Comparison of ENCODE assay signal across 8 cellular contexts in genomic region chr4:74531952-74532794, GRCh38.
DNase-seq lines count a peak whose midpoint lies in the region; ATAC-seq, FAIRE-seq and TF ChIP-seq lines count a peak whose summit lies in the region.

No MANE protein-coding gene starts in this region.

- no peak overlapping the region for H3K9ac ChIP-seq in K562 (ENCODE audit: insufficient read depth in 1 of 2, low read depth in 2 of 2, low read length in 2 of 2)

- no peaks in the 10 kb centered on the region for H3K27me3 ChIP-seq in CD4-positive, CD25-positive, alpha-beta regulatory T cell (ENCODE audit: control insufficient read depth, insufficient read depth, low read length)
- no peaks in the 10 kb centered on the region for H3K27me3 ChIP-seq in K562 (ENCODE audit: control insufficient read depth in 2 of 2, insufficient read depth in 2 of 2, low read length in 2 of 2)
- H3K27me3 ChIP-seq in thoracic aorta (replicated peaks; ENCODE audit: insufficient read depth): no peaks in the 10 kb centered on the region

- no peaks in the 10 kb centered on the region for H3K4me1 Mint-ChIP-seq in CD4-positive, CD25-positive, alpha-beta regulatory T cell
- H3K4me1 Mint-ChIP-seq in immature natural killer cell: no peaks in the 10 kb centered on the region
- peaks cover 2% of the 10 kb centered on the region for H3K4me1 Mint-ChIP-seq in activated CD4-positive, alpha-beta memory T cell treated with anti-CD3 and anti-CD28 coated beads, Interleukin-2, amount 10 ng/mL, durations not matched to agents 7 days and 5 days

- TF ChIP-seq CTCF in K562 (IDR thresholded peaks at IDR 0.05 in 2 of 3, conservative IDR thresholded peaks at IDR 0.05 in 1 of 3; ENCODE audit: insufficient read depth in 2 of 3, low read depth in 1 of 3, low read length in 3 of 3) (peak; percentile 79 to 99 (median 98)), thoracic aorta (IDR thresholded peaks at IDR 0.05) (peak; percentile 54)

- peak in 2 of 3 donors; percentile 6 to 45 for DNase-seq in CD4-positive, CD25-positive, alpha-beta regulatory T cell
- DNase-seq in NCI-H446 (lab: John Stamatoyannopoulos, UW) (peak; percentile 51 to 81), K562 (ENCODE audit: extremely low read depth in 1 of 4, low spot score in 3 of 4) (peak; percentile 16 to 82 (median 45)), immature natural killer cell (peak; percentile 27 to 30 (median 28)), thoracic aorta (ENCODE audit: low spot score) (no peak)
- DNase-seq in activated CD4-positive, alpha-beta memory T cell treated with anti-CD3 and anti-CD28 coated beads, Interleukin-2, amount 10 ng/mL, durations not matched to agents 7 days and 5 days: no peak

- in situ Hi-C loops in K562 (cut with MboI): loop anchor here (10.0 kb wide), 3 partner anchors 133 to 217 kb away; no protein-coding TSS in a partner anchor

- no TSS peak for BruUV-seq in K562 (replicated peaks; lab: Mats Ljungman, UMichigan)

- H2AFZ ChIP-seq in K562 (ENCODE audit: low read depth, low read length): peak overlapping the region; percentile 80

- no peaks in the 10 kb centered on the region for H3K4me1 ChIP-seq in CD4-positive, CD25-positive, alpha-beta regulatory T cell (ENCODE audit: control insufficient read depth, insufficient read depth, low read length, poor library complexity, severe bottlenecking)
- H3K4me1 ChIP-seq in K562 (replicated peaks in 1 of 2; ENCODE audit: control insufficient read depth in 2 of 2, insufficient read depth in 2 of 2, low read length in 2 of 2): peaks cover 0 to 12% of the 10 kb centered on the region in 2 experiments; a peak in 1 of 5 replicates
- H3K4me1 ChIP-seq in thoracic aorta (ENCODE audit: control insufficient read depth in 1 of 2, low read depth in 2 of 2): no peaks in the 10 kb centered on the region

- no peak overlapping the region for H3K27ac ChIP-seq in CD4-positive, CD25-positive, alpha-beta regulatory T cell (ENCODE audit: insufficient read depth, low read length, poor library complexity, severe bottlenecking)
- peak overlapping the region; percentile 49; the same call in 2 of the 3 replicates for H3K27ac ChIP-seq in K562 (ENCODE audit: extremely low read depth, low read depth, low read length)
- no peak overlapping the region for H3K27ac ChIP-seq in thoracic aorta

- CTCF ChIA-PET in K562 (lab: Yijun Ruan, JAX; ENCODE audit: low intra/inter-chr PET ratio): interaction anchor here (0.6 to 1.9 kb wide), 8 partner anchors 91 to 343 kb away, joined by 3 to 20 read pairs (median 4); no protein-coding TSS in a partner anchor
- CTCF ChIA-PET in activated CD4-positive, alpha-beta memory T cell treated with anti-CD3 and anti-CD28 coated beads, Interleukin-2, amount 10 ng/mL, durations not matched to agents 7 days and 5 days (lab: Charles Lee): interaction anchor here (0.8 to 2.5 kb wide), 10 partner anchors 9 to 204 kb away, joined by 3 to 12 read pairs (median 3); partner anchors contain the start of gene AREG

- ATAC-seq in CD4-positive, CD25-positive, alpha-beta regulatory T cell (ENCODE audit: low read depth in 2 of 2): peak in 1 of 2 donors; percentile 58
- peak; percentile 77 for ATAC-seq in GM18519 (IDR thresholded peaks at IDR 0.05; ENCODE audit: low FRiP score, unreplicated experiment)
- ATAC-seq in HG02981 (IDR thresholded peaks at IDR 0.05; ENCODE audit: unreplicated experiment): peak; percentile 96
- peak; percentile 93 for ATAC-seq in K562
- ATAC-seq in thoracic aorta (ENCODE audit: insufficient number of reproducible peaks, low FRiP score, low read depth): no peak

- FAIRE-seq in K562 (lab: Jason Lieb, UNC): peak; percentile 96

- no peaks in the 10 kb centered on the region for H3K36me3 ChIP-seq in CD4-positive, CD25-positive, alpha-beta regulatory T cell (ENCODE audit: control insufficient read depth, insufficient read depth, low read length)
- no peaks in the 10 kb centered on the region for H3K36me3 ChIP-seq in K562 (ENCODE audit: control insufficient read depth, insufficient read depth, low read length)
- H3K36me3 ChIP-seq in thoracic aorta: no peaks in the 10 kb centered on the region

- peak; percentile 89 for TF ChIP-seq EP300 in K562 (IDR thresholded peaks at IDR 0.05; ENCODE audit: low read length)

- no peaks in the 10 kb centered on the region for H3K9me1 ChIP-seq in K562 (ENCODE audit: control insufficient read depth, insufficient read depth, low read length)

- intact Hi-C loops in K562 (cut with micrococcal nuclease): loop anchor here (1.0 to 5.0 kb wide), 6 partner anchors 79 to 345 kb away; partner anchors contain the start of gene AREG

- no peak overlapping the region for H3K27ac Mint-ChIP-seq in CD4-positive, CD25-positive, alpha-beta regulatory T cell
- no peak overlapping the region for H3K27ac Mint-ChIP-seq in immature natural killer cell
- no peak overlapping the region for H3K27ac Mint-ChIP-seq in activated CD4-positive, alpha-beta memory T cell treated with anti-CD3 and anti-CD28 coated beads, Interleukin-2, amount 10 ng/mL, durations not matched to agents 7 days and 5 days

- WGBS in K562 (ENCODE audit: insufficient coverage, low coverage, missing lambda C conversion rate): 32% methylated on average over 6 of the region's 6 CpGs

- H3K4me2 ChIP-seq in K562 (ENCODE audit: insufficient read depth, low read length): no peak overlapping the region; the same call in 1 of the 2 replicates

- peak; percentile 95 to 96 for TF ChIP-seq RAD21 in K562 (CRISPR knock-in tag; conservative IDR thresholded peaks at IDR 0.05 in 1 of 2, IDR thresholded peaks at IDR 0.05 in 1 of 2)

- no peak for TF ChIP-seq POLR2A in K562 (conservative IDR thresholded peaks at IDR 0.05)

- no peak overlapping the region for H3K4me3 ChIP-seq in CD4-positive, CD25-positive, alpha-beta regulatory T cell (ENCODE audit: low read depth, low read length)
- H3K4me3 ChIP-seq in K562 (no peak overlapping the region), thoracic aorta (no peak overlapping the region)

- H4K20me1 ChIP-seq in K562 (replicated peaks; ENCODE audit: control insufficient read depth, insufficient read depth, low read length): no peaks in the 10 kb centered on the region

- H3K79me2 ChIP-seq in K562 (ENCODE audit: control insufficient read depth, insufficient read depth, low read length): no peaks in the 10 kb centered on the region

- no peak overlapping the region for H3K4me3 Mint-ChIP-seq in CD4-positive, CD25-positive, alpha-beta regulatory T cell
- H3K4me3 Mint-ChIP-seq in immature natural killer cell: no peak overlapping the region
- no peak overlapping the region for H3K4me3 Mint-ChIP-seq in activated CD4-positive, alpha-beta memory T cell treated with anti-CD3 and anti-CD28 coated beads, Interleukin-2, amount 10 ng/mL, durations not matched to agents 7 days and 5 days

- no peaks in the 10 kb centered on the region for H3K27me3 Mint-ChIP-seq in CD4-positive, CD25-positive, alpha-beta regulatory T cell
- peaks cover 0 to 9% (median 0%) of the 10 kb centered on the region in 3 donors for H3K27me3 Mint-ChIP-seq in immature natural killer cell (ENCODE audit: low read depth in 3 of 3)
- H3K27me3 Mint-ChIP-seq in activated CD4-positive, alpha-beta memory T cell treated with anti-CD3 and anti-CD28 coated beads, Interleukin-2, amount 10 ng/mL, durations not matched to agents 7 days and 5 days: peaks cover 6% of the 10 kb centered on the region

- H3K36me3 Mint-ChIP-seq in CD4-positive, CD25-positive, alpha-beta regulatory T cell: no peaks in the 10 kb centered on the region
- H3K36me3 Mint-ChIP-seq in immature natural killer cell: no peaks in the 10 kb centered on the region
- H3K36me3 Mint-ChIP-seq in activated CD4-positive, alpha-beta memory T cell treated with anti-CD3 and anti-CD28 coated beads, Interleukin-2, amount 10 ng/mL, durations not matched to agents 7 days and 5 days (ENCODE audit: low read depth): no peaks in the 10 kb centered on the region

- POLR2A ChIA-PET in K562 (lab: Yijun Ruan, JAX): interaction anchor here (1.0 to 1.5 kb wide), 5 partner anchors 8 to 160 kb away, joined by 3 to 5 read pairs (median 3); no protein-coding TSS in a partner anchor
- POLR2A ChIA-PET in activated CD4-positive, alpha-beta memory T cell treated with anti-CD3 and anti-CD28 coated beads, Interleukin-2, amount 10 ng/mL, durations not matched to agents 7 days and 5 days (lab: Charles Lee): no interaction called here

- no peaks in the 10 kb centered on the region for H3K9me3 ChIP-seq in CD4-positive, CD25-positive, alpha-beta regulatory T cell (ENCODE audit: control insufficient read depth in 2 of 2, low read length in 2 of 2)
- no peaks in the 10 kb centered on the region for H3K9me3 ChIP-seq in K562 (replicated peaks; ENCODE audit: control insufficient read depth, insufficient read depth, low read depth, low read length)
- H3K9me3 ChIP-seq in thoracic aorta: no peaks in the 10 kb centered on the region

- peaks cover 0 to 1% (median 0%) of the 10 kb centered on the region in 7 donors for H3K9me3 Mint-ChIP-seq in CD4-positive, CD25-positive, alpha-beta regulatory T cell
- no peaks in the 10 kb centered on the region for H3K9me3 Mint-ChIP-seq in immature natural killer cell
- H3K9me3 Mint-ChIP-seq in activated CD4-positive, alpha-beta memory T cell treated with anti-CD3 and anti-CD28 coated beads, Interleukin-2, amount 10 ng/mL, durations not matched to agents 7 days and 5 days: no peaks in the 10 kb centered on the region

TF ChIP-seq in K562, 482 proteins besides CTCF, POLR2A, EP300 and RAD21 (continues in another document):
- no peak for TF ChIP-seq CCAR2 (IDR thresholded peaks at IDR 0.05; ENCODE audit: low read depth, low read length)
- TF ChIP-seq ZNF589 (CRISPR knock-in tag; IDR thresholded peaks at IDR 0.05; ENCODE audit: low read depth): peak; percentile 97
- TF ChIP-seq NR2C2 (CRISPR knock-in tag; IDR thresholded peaks at IDR 0.05): no peak
- peak; percentile 58; the same call in 1 of the 2 replicates for TF ChIP-seq NR2C2 (tag; IDR thresholded peaks at IDR 0.05)
- no peak for TF ChIP-seq PYGO2 (tag; IDR thresholded peaks at IDR 0.05)
- peak; percentile 66; the same call in 1 of the 2 replicates for TF ChIP-seq JUN (IDR thresholded peaks at IDR 0.05; ENCODE audit: borderline replicate concordance, low read depth, low read length)
- no peak for TF ChIP-seq JUN (CRISPR knock-in tag; IDR thresholded peaks at IDR 0.05; ENCODE audit: borderline replicate concordance)
- TF ChIP-seq PHF21A (IDR thresholded peaks at IDR 0.05; ENCODE audit: borderline replicate concordance, low read depth): no peak
- no peak for TF ChIP-seq KDM2B (CRISPR knock-in tag; IDR thresholded peaks at IDR 0.05)
- TF ChIP-seq ELF2 (CRISPR knock-in tag; IDR thresholded peaks at IDR 0.05): no peak
- no peak for TF ChIP-seq POLR3A (IDR thresholded peaks at IDR 0.05; ENCODE audit: borderline replicate concordance, extremely low read depth, insufficient read depth, insufficient read length)

Comparison
In these comparisons a context has a peak if more than half of its experiments do, and no peak if none do; other contexts are left out.
1. DNase-seq: peak in CD4-positive, CD25-positive, alpha-beta regulatory T cell (2 of 3), NCI-H446 (2 of 2), K562 (4 of 4) and immature natural killer cell (3 of 3); none in thoracic aorta (single experiment) and activated CD4-positive, alpha-beta memory T cell treated with anti-CD3 and anti-CD28 coated beads, Interleukin-2, amount 10 ng/mL, durations not matched to agents 7 days and 5 days (single experiment).